In genomic region chr4:7798215-7798995, GRCh38 we compare ENCODE assay signal across 25 cellular contexts.
DNase-seq lines count a peak whose midpoint lies in the region; ATAC-seq, FAIRE-seq and TF ChIP-seq lines count a peak whose summit lies in the region.
"Had no signal": no experiment of that assay in that cellular context is flagged by ENCODE, and none has a peak within 500 bp of the region (broad histone marks: within the 10 kb centered on the region; RNA-seq: fewer than 3 reads in every experiment).

No MANE protein-coding gene starts in this region.

- TF ChIP-seq EP300 in HepG2 (IDR thresholded peaks at IDR 0.05; ENCODE audit: low read depth in 2 of 2, low read length in 2 of 2) (no peak), HepG2 (CRISPR knock-in tag; IDR thresholded peaks at IDR 0.05; ENCODE audit: borderline replicate concordance) (no peak)

- DNase-seq in HepG2 (ENCODE audit: low spot score) (no peak), right lobe of liver (no peak), WTC11 (ENCODE audit: low spot score) (no peak), fibroblast of lung (ENCODE audit: low read depth in 2 of 2) (peak; percentile 53 to 58), thoracic aorta (ENCODE audit: low spot score) (no peak), NCI-H2029 treated with DMSO at 0.1 percent for 48 hours (lab: John Stamatoyannopoulos, UW) (no peak), NCI-H1436 (lab: John Stamatoyannopoulos, UW) (no peak), cerebellum (ENCODE audit: low spot score) (no peak)
- DNase-seq: activated CD4-positive, CD25-positive, alpha-beta regulatory T cell treated with anti-CD3 and anti-CD28 coated beads, Interleukin-2, amount 50 U/mL, for 72 hours; activated naive CD4-positive, alpha-beta T cell treated with anti-CD3 and anti-CD28 coated beads for 36 hours; aorta; CD8-positive, alpha-beta T cell; DND-41; H9; left lung; mucosa of descending colon; NCI-H1105; NCI-H2107; NCI-H748 treated with DMSO at 0.1 percent for 48 hours; PC-9; SK-N-SH; T-helper 9 cell had no signal

- H3K4me1 Mint-ChIP-seq in WTC11 = no peaks in the 10 kb centered on the region; the same call in 1 of the 2 replicates

- FAIRE-seq in HepG2 (lab: Jason Lieb, UNC) = no peak
- FAIRE-seq: colon, endometrium had no signal

- POLR2A ChIA-PET in HepG2 (lab: Yijun Ruan, JAX) = no interaction called here
- POLR2A ChIA-PET in WTC11 (lab: Charles Lee) = no interaction called here

- H3K4me3 ChIP-seq in HepG2 (replicated peaks in 1 of 3; ENCODE audit: insufficient read depth in 1 of 3, low read depth in 2 of 3, low read length in 3 of 3) (no peak overlapping the region), right lobe of liver (no peak overlapping the region), fibroblast of lung (replicated peaks in 1 of 4; ENCODE audit: control extremely low read depth in 1 of 4, insufficient read depth in 1 of 4, low read depth in 3 of 4, low read length in 4 of 4) (no peak overlapping the region), thoracic aorta (peak overlapping the region; percentile 25)
- H3K4me3 ChIP-seq: left lung, mucosa of descending colon, PC-9 had no signal

- no peak overlapping the region for H3K27ac Mint-ChIP-seq in WTC11
- H3K27ac Mint-ChIP-seq: activated naive CD4-positive, alpha-beta T cell treated with anti-CD3 and anti-CD28 coated beads for 36 hours; CD8-positive, alpha-beta T cell; stimulated activated naive CD8-positive, alpha-beta T cell treated with anti-CD3 and anti-CD28 coated beads, Interleukin-15, Interleukin-2, amounts not matched to agents 100 ng/mL and 50 ng/mL, for 24 hours had no signal

- ATAC-seq in HepG2 (no peak), right lobe of liver (no peak), WTC11 (no peak), thoracic aorta (ENCODE audit: insufficient number of reproducible peaks, low FRiP score, low read depth) (peak; percentile 71)
- ATAC-seq: CD8-positive, alpha-beta T cell; left lung; mucosa of descending colon had no signal

- intact Hi-C loops in HepG2 (cut with micrococcal nuclease; ENCODE audit: unreplicated experiment) = no loop called here
- intact Hi-C loops in right lobe of liver (cut with DNase I) = loop anchor here in 1 of 2 donors (10.0 kb wide), 1 partner anchor 604 kb away; the partner anchor contains the start of gene SORCS2

- H3K9me3 ChIP-seq in HepG2 (ENCODE audit: low read length) (no peaks in the 10 kb centered on the region), right lobe of liver (no peaks in the 10 kb centered on the region), fibroblast of lung (ENCODE audit: control insufficient read depth, insufficient read depth, low read depth, low read length) (no peaks in the 10 kb centered on the region), thoracic aorta (no peaks in the 10 kb centered on the region)
- H3K9me3 ChIP-seq: left lung, mucosa of descending colon, SK-N-SH had no signal

- H3K4me2 ChIP-seq in HepG2 (ENCODE audit: low read depth, low read length) (no peak overlapping the region), fibroblast of lung (ENCODE audit: extremely low read depth, insufficient read depth, low read length) (no peak overlapping the region)
- H3K4me2 ChIP-seq: PC-9, SK-N-SH had no signal

- no peaks in the 10 kb centered on the region for H3K27me3 ChIP-seq in HepG2 (ENCODE audit: control insufficient read depth in 1 of 2, insufficient read depth in 2 of 2, low read length in 2 of 2)
- H3K27me3 ChIP-seq in right lobe of liver = no peaks in the 10 kb centered on the region
- no peaks in the 10 kb centered on the region for H3K27me3 ChIP-seq in fibroblast of lung (ENCODE audit: control insufficient read depth, insufficient read depth, low read length)
- no peaks in the 10 kb centered on the region for H3K27me3 ChIP-seq in thoracic aorta (replicated peaks; ENCODE audit: insufficient read depth)
- H3K27me3 ChIP-seq: left lung had no signal

- 87% methylated on average over 8 of the region's 16 CpGs for WGBS in HepG2 (ENCODE audit: low lambda C conversion rate)
- 82% methylated on average over 9 of the region's 16 CpGs for WGBS in right lobe of liver (ENCODE audit: insufficient coverage, low coverage, low lambda C conversion rate, missing lambda C conversion rate)

- CTCF ChIA-PET in HepG2 (lab: Yijun Ruan, JAX; ENCODE audit: low intra/inter-chr PET ratio, low total read pairs) (no interaction called here), WTC11 (lab: Charles Lee) (interaction anchor here (2.0 kb wide), 1 partner anchor 37 kb away, joined by 6 read pairs; no protein-coding TSS in a partner anchor)

- H4K20me1 ChIP-seq in HepG2 (ENCODE audit: insufficient read depth, low read length) (no peaks in the 10 kb centered on the region), fibroblast of lung (ENCODE audit: control insufficient read depth, extremely low read depth, insufficient read depth, low read length) (no peaks in the 10 kb centered on the region)

- H2AFZ ChIP-seq in HepG2 (ENCODE audit: low read length) (no peak overlapping the region), fibroblast of lung (ENCODE audit: low read length) (no peak overlapping the region)
- H2AFZ ChIP-seq: PC-9 had no signal

- TF ChIP-seq POLR2A in HepG2 (IDR thresholded peaks at IDR 0.05; ENCODE audit: insufficient read depth in 1 of 2, low read depth in 2 of 2, low read length in 2 of 2) = no peak
- TF ChIP-seq POLR2A in right lobe of liver (IDR thresholded peaks at IDR 0.05) = no peak

- H3K36me3 Mint-ChIP-seq in WTC11 = peaks cover 38% of the 10 kb centered on the region

- in situ Hi-C loops in HepG2 (cut with HindIII; ENCODE audit: extremely low pct_ligation_motif_present, low pct_unique_long_range_greater_than_20kb) = no loop called here

- H3K9me3 Mint-ChIP-seq in WTC11 = peaks cover 13% of the 10 kb centered on the region
- H3K9me3 Mint-ChIP-seq: activated naive CD4-positive, alpha-beta T cell treated with anti-CD3 and anti-CD28 coated beads for 36 hours; CD8-positive, alpha-beta T cell; stimulated activated naive CD8-positive, alpha-beta T cell treated with anti-CD3 and anti-CD28 coated beads, Interleukin-15, Interleukin-2, amounts not matched to agents 100 ng/mL and 50 ng/mL, for 24 hours had no signal

- TF ChIP-seq CTCF in HepG2 (CRISPR knock-in tag; IDR thresholded peaks at IDR 0.05) (no peak), right lobe of liver (IDR thresholded peaks at IDR 0.05) (no peak), WTC11 (IDR thresholded peaks at IDR 0.05) (no peak), fibroblast of lung (conservative IDR thresholded peaks at IDR 0.05 in 1 of 2, IDR thresholded peaks at IDR 0.05 in 1 of 2; ENCODE audit: low read depth in 1 of 2, low read length in 2 of 2) (no peak), thoracic aorta (IDR thresholded peaks at IDR 0.05) (no peak)

- no peak overlapping the region for H3K9ac ChIP-seq in HepG2 (ENCODE audit: insufficient read depth, low read depth, low read length)
- no peak overlapping the region for H3K9ac ChIP-seq in fibroblast of lung (ENCODE audit: insufficient read depth, low read length)
- H3K9ac ChIP-seq: SK-N-SH had no signal

- TF ChIP-seq RAD21 in HepG2 (CRISPR knock-in tag; IDR thresholded peaks at IDR 0.05) = no peak

- no peak overlapping the region for H3K4me3 Mint-ChIP-seq in WTC11
- H3K4me3 Mint-ChIP-seq: activated naive CD4-positive, alpha-beta T cell treated with anti-CD3 and anti-CD28 coated beads for 36 hours; CD8-positive, alpha-beta T cell; H9; stimulated activated naive CD8-positive, alpha-beta T cell treated with anti-CD3 and anti-CD28 coated beads, Interleukin-15, Interleukin-2, amounts not matched to agents 100 ng/mL and 50 ng/mL, for 24 hours had no signal

- H3K27ac ChIP-seq in HepG2 (ENCODE audit: extremely low read length, insufficient read depth, low read length) (no peak overlapping the region), right lobe of liver (no peak overlapping the region), fibroblast of lung (ENCODE audit: insufficient read depth, low read length) (no peak overlapping the region), thoracic aorta (peak overlapping the region; percentile 30 to 62)
- H3K27ac ChIP-seq: left lung, PC-9 had no signal

- H3K27me3 Mint-ChIP-seq in WTC11 (ENCODE audit: low read depth) = no peaks in the 10 kb centered on the region
- H3K27me3 Mint-ChIP-seq: stimulated activated naive CD8-positive, alpha-beta T cell treated with anti-CD3 and anti-CD28 coated beads, Interleukin-15, Interleukin-2, amounts not matched to agents 100 ng/mL and 50 ng/mL, for 24 hours had no signal

- H3K4me1 ChIP-seq in HepG2 (ENCODE audit: insufficient read depth, low read length) (no peaks in the 10 kb centered on the region), right lobe of liver (no peaks in the 10 kb centered on the region), fibroblast of lung (ENCODE audit: control insufficient read depth, extremely low read depth, insufficient read depth, low read length) (no peaks in the 10 kb centered on the region), thoracic aorta (ENCODE audit: control insufficient read depth in 1 of 2, low read depth in 2 of 2) (peaks cover 6 to 10% of the 10 kb centered on the region in 2 donors)

- BruUV-seq in HepG2 (replicated peaks; lab: Mats Ljungman, UMichigan) = no TSS peak

- H3K79me2 ChIP-seq in HepG2 (ENCODE audit: insufficient read depth, low read length) = no peaks in the 10 kb centered on the region
- no peaks in the 10 kb centered on the region for H3K79me2 ChIP-seq in fibroblast of lung (ENCODE audit: control insufficient read depth, insufficient read depth, low read length)

- peaks cover 5 to 37% of the 10 kb centered on the region in 2 experiments; a peak in 3 of 5 replicates for H3K36me3 ChIP-seq in HepG2 (replicated peaks in 1 of 2; ENCODE audit: control insufficient read depth in 1 of 2, insufficient read depth in 2 of 2, low read length in 2 of 2)
- no peaks in the 10 kb centered on the region for H3K36me3 ChIP-seq in right lobe of liver
- peaks cover 14% of the 10 kb centered on the region for H3K36me3 ChIP-seq in fibroblast of lung (ENCODE audit: control insufficient read depth, insufficient read depth, low read length)
- peaks cover 7% of the 10 kb centered on the region for H3K36me3 ChIP-seq in thoracic aorta

TF ChIP-seq in HepG2, 621 proteins besides CTCF, POLR2A, EP300 and RAD21:
- TF ChIP-seq NFYB (CRISPR knock-in tag; IDR thresholded peaks at IDR 0.05) (peak; percentile 51; the same call in 1 of the 2 replicates), LBX2 (CRISPR knock-in tag; IDR thresholded peaks at IDR 0.05; ENCODE audit: borderline replicate concordance) (no peak)

TF ChIP-seq in WTC11, 78 proteins besides CTCF, POLR2A, EP300 and RAD21 (continues in another document):
- no peak for TF ChIP-seq HMGA2 (CRISPR knock-in tag; IDR thresholded peaks at IDR 0.05)
- no peak for TF ChIP-seq E2F4 (CRISPR knock-in tag; IDR thresholded peaks at IDR 0.05; ENCODE audit: borderline replicate concordance, low read depth)
- no peak for TF ChIP-seq SP1 (CRISPR knock-in tag; conservative IDR thresholded peaks at IDR 0.05)

Comparison
In these comparisons a context has a peak if more than half of its experiments do, and no peak if none do; other contexts are left out.
1. DNase-seq: peak in fibroblast of lung (2 of 2); none in HepG2 (single experiment), right lobe of liver (0 of 3), WTC11 (single experiment), thoracic aorta (single experiment), NCI-H2029 treated with DMSO at 0.1 percent for 48 hours (single experiment), NCI-H1436 (single experiment) and cerebellum (single experiment).
2. H3K27ac ChIP-seq: peak in thoracic aorta (2 of 2); none in HepG2 (single experiment), right lobe of liver (0 of 3) and fibroblast of lung (single experiment).
3. Of the 50 proteins assayed by ChIP-seq in both HepG2 and WTC11: peak only in HepG2: none; only in WTC11: none; in both: NFYB; in neither: 49.